Comparison of ENCODE assay signal across 18 cellular contexts in the genomic region with DNA sequence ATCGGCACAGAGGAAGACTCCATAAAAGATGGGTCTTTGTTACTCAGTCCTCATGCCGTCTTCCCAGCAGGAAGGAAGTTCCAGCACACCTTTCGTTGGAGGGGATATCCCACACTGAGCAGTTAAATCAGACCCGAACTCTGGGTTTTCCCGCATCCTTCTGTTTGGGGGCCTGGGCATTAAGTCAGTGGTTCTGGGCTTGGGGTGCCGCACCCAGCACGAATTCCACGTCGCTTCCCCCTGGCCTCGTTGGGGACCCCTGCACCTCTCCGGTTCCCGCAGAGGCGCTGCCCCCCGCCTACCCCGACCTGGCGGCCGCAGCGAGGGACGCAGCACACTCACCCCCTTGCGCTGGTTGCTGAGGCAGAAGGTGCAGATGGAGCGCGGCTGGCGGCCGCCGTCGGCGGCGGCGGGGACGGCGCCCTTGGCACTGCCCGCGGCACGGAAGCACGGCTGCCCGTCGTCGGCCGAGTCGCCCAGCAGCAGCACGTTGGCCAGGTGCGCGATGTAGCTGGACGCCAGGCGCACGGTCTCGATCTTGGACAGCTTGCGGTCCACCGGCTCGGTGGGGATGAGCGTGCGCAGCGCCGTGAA. TPM values are rescaled to one million over a fixed set of nuclear protein-coding genes. Genes with fewer than 3 reads are reported as not detected.
DNase-seq lines count a peak whose midpoint lies in the region; ATAC-seq, FAIRE-seq and TF ChIP-seq lines count a peak whose summit lies in the region.
"Had no signal": no experiment of that assay in that cellular context is flagged by ENCODE, and none has a peak within 500 bp of the region (broad histone marks: within the 10 kb centered on the region; RNA-seq: fewer than 3 reads in every experiment).

No MANE protein-coding gene starts in this region.

- no peak for TF ChIP-seq EP300 in tibial nerve (IDR thresholded peaks at IDR 0.05)

- H3K79me2 ChIP-seq in H9 (ENCODE audit: insufficient read depth, low read length) (no peaks in the 10 kb centered on the region), trophoblast cell (ENCODE audit: control insufficient read depth, insufficient read depth, low read length, poor library complexity) (no peaks in the 10 kb centered on the region)

- no peak overlapping the region for H2AK5ac ChIP-seq in H9 (ENCODE audit: insufficient read length, low read length)
- H2AK5ac ChIP-seq in trophoblast cell (ENCODE audit: low read length): no peak overlapping the region

- peak overlapping the region; percentile 84 for H3K14ac ChIP-seq in H9 (ENCODE audit: insufficient read depth, low read length)
- H3K14ac ChIP-seq in trophoblast cell (ENCODE audit: low read length): no peak overlapping the region

- no peak overlapping the region for H4K5ac ChIP-seq in H9 (ENCODE audit: insufficient read length, low read depth, low read length)

- peaks cover 3% of the 10 kb centered on the region for H4K20me1 ChIP-seq in H9 (ENCODE audit: control insufficient read depth, insufficient read depth, insufficient read length)

- H3K4me2 ChIP-seq in H9 (ENCODE audit: insufficient read depth, insufficient read length, low read length) (peak overlapping the region; percentile 63), trophoblast cell (ENCODE audit: low read length) (peak overlapping the region; percentile 62)

- no peak overlapping the region for H3K27ac ChIP-seq in H9 (ENCODE audit: insufficient read length, low read depth, low read length)
- no peak overlapping the region for H3K27ac ChIP-seq in SK-N-MC
- H3K27ac ChIP-seq in right cardiac atrium (ENCODE audit: low read length): peak overlapping the region; percentile 61
- H3K27ac ChIP-seq in trophoblast cell (ENCODE audit: low read depth, low read length): no peak overlapping the region
- H3K27ac ChIP-seq in pancreas: no peak overlapping the region
- no peak overlapping the region for H3K27ac ChIP-seq in tibial nerve

- no peak overlapping the region for H4K91ac ChIP-seq in H9 (ENCODE audit: insufficient read length, low read depth, low read length)
- H4K91ac ChIP-seq in trophoblast cell (ENCODE audit: low read depth, low read length): no peak overlapping the region

- no peak for ATAC-seq in right cardiac atrium
- ATAC-seq in pancreas: no peak
- ATAC-seq in HG02981 (IDR thresholded peaks at IDR 0.05; ENCODE audit: unreplicated experiment): no peak
- no peak for ATAC-seq in HG02798 (IDR thresholded peaks at IDR 0.05; ENCODE audit: poor library complexity, unreplicated experiment)

- no peaks in the 10 kb centered on the region for H3K9me3 Mint-ChIP-seq in H9
- H3K9me3 Mint-ChIP-seq: activated naive CD4-positive, alpha-beta T cell treated with anti-CD3 and anti-CD28 coated beads for 36 hours; CD4-positive, CD25-positive, alpha-beta regulatory T cell; HFFc6 had no signal

- no peak overlapping the region for H3T11ph ChIP-seq in H9 (ENCODE audit: low read length)

- H3K4me1 ChIP-seq in H9 (ENCODE audit: insufficient read depth, low read length) (no peaks in the 10 kb centered on the region), right cardiac atrium (ENCODE audit: control insufficient read depth, insufficient read depth, low read length) (peaks cover 13% of the 10 kb centered on the region), trophoblast cell (ENCODE audit: control insufficient read depth in 1 of 2, insufficient read depth in 2 of 2, low read length in 2 of 2) (peaks cover 26 to 35% of the 10 kb centered on the region in 2 experiments), pancreas (no peaks in the 10 kb centered on the region), tibial nerve (peaks cover 0 to 15% (median 0%) of the 10 kb centered on the region in 4 donors)

- H4K12ac ChIP-seq in trophoblast cell (ENCODE audit: low read depth, low read length): no peak overlapping the region

- H2BK15ac ChIP-seq in H9 (ENCODE audit: low read depth, low read length): no peak overlapping the region

- H3K9me3 ChIP-seq in H9 (ENCODE audit: control insufficient read depth, low read depth, low read length) (no peaks in the 10 kb centered on the region), SK-N-MC (ENCODE audit: low read depth, low read length) (no peaks in the 10 kb centered on the region), right cardiac atrium (ENCODE audit: control insufficient read depth, low read length) (no peaks in the 10 kb centered on the region), trophoblast cell (ENCODE audit: insufficient read depth, low read depth, low read length) (peaks cover 2% of the 10 kb centered on the region), pancreas (no peaks in the 10 kb centered on the region), tibial nerve (no peaks in the 10 kb centered on the region)

- no peak for TF ChIP-seq POLR2A in tibial nerve (IDR thresholded peaks at IDR 0.05)

- DNase-seq in H9: no peak
- no peak for DNase-seq in SK-N-MC (ENCODE audit: low read depth, low spot score)
- no peak for DNase-seq in right cardiac atrium
- no peak for DNase-seq in trophoblast cell
- DNase-seq in pancreas: no peak
- no peak for DNase-seq in tibial nerve (ENCODE audit: low spot score in 2 of 2)
- DNase-seq: activated CD8-positive, alpha-beta memory T cell treated with anti-CD3 and anti-CD28 coated beads for 24 hours; activated naive CD4-positive, alpha-beta T cell treated with anti-CD3 and anti-CD28 coated beads for 36 hours; central memory CD4-positive, alpha-beta T cell; GF-D8; HFFc6; naive B cell; NCI-H1436; NCI-H774 had no signal

- peaks cover 54% of the 10 kb centered on the region for H3K27me3 Mint-ChIP-seq in H9 (ENCODE audit: low read depth)

- no peak overlapping the region for H2BK120ac ChIP-seq in H9 (ENCODE audit: low read depth, low read length, poor library complexity, severe bottlenecking)
- H2BK120ac ChIP-seq in trophoblast cell (ENCODE audit: insufficient read depth, low read length, poor library complexity): no peak overlapping the region

- no peaks in the 10 kb centered on the region for H3K36me3 ChIP-seq in SK-N-MC (ENCODE audit: insufficient read depth, low read length)
- H3K36me3 ChIP-seq in trophoblast cell (ENCODE audit: control insufficient read depth in 1 of 2, insufficient read depth in 2 of 2, low read length in 2 of 2): no peaks in the 10 kb centered on the region
- no peaks in the 10 kb centered on the region for H3K36me3 ChIP-seq in pancreas
- no peaks in the 10 kb centered on the region for H3K36me3 ChIP-seq in tibial nerve

- H2AFZ ChIP-seq in H9 (ENCODE audit: low read length) (no peak overlapping the region), trophoblast cell (ENCODE audit: insufficient read depth, low read length, poor library complexity) (no peak overlapping the region)

- H3K4me3 ChIP-seq in SK-N-MC: peak overlapping the region; percentile 71
- peak overlapping the region; percentile 69 for H3K4me3 ChIP-seq in right cardiac atrium (ENCODE audit: low read length)
- H3K4me3 ChIP-seq in trophoblast cell (ENCODE audit: low read depth, low read length): no peak overlapping the region
- peak overlapping the region in 1 of 4 donors; percentile 5 for H3K4me3 ChIP-seq in pancreas
- peak overlapping the region in 1 of 4 donors; percentile 42 for H3K4me3 ChIP-seq in tibial nerve

- TF ChIP-seq CTCF in H9 (conservative IDR thresholded peaks at IDR 0.05) (no peak), pancreas (IDR thresholded peaks at IDR 0.05) (no peak), tibial nerve (IDR thresholded peaks at IDR 0.05) (no peak)

- H3K27me3 ChIP-seq in H9 (ENCODE audit: insufficient read depth, low read length) (peaks cover 12% of the 10 kb centered on the region; the same call in 1 of the 2 replicates), right cardiac atrium (ENCODE audit: control insufficient read depth, insufficient read depth) (no peaks in the 10 kb centered on the region), trophoblast cell (ENCODE audit: insufficient read depth, low read length) (peaks cover 25% of the 10 kb centered on the region), pancreas (peaks cover 0 to 12% (median 3%) of the 10 kb centered on the region in 4 donors), tibial nerve (peaks cover 0 to 76% of the 10 kb centered on the region in 2 donors)

- intact Hi-C loops in right cardiac atrium (cut with DNase I) (no loop called here), pancreas (cut with DNase I) (no loop called here)

- FAIRE-seq in pancreas (lab: Jason Lieb, UNC): no peak
- FAIRE-seq: TTC549 had no signal

- peaks cover 0 to 2% (median 0%) of the 10 kb centered on the region in 3 experiments; a peak in 1 of 7 replicates for H3K36me3 Mint-ChIP-seq in H9 (ENCODE audit: insufficient read depth in 1 of 3, low read depth in 3 of 3)
- H3K36me3 Mint-ChIP-seq: CD4-positive, CD25-positive, alpha-beta regulatory T cell; naive B cell had no signal

- H3K56ac ChIP-seq in H9 (ENCODE audit: insufficient read length, low read depth, low read length): no peak overlapping the region

- peak overlapping the region; percentile 55 to 83 for H3K4me3 Mint-ChIP-seq in H9
- H3K4me3 Mint-ChIP-seq: activated naive CD4-positive, alpha-beta T cell treated with anti-CD3 and anti-CD28 coated beads for 36 hours; HFFc6 had no signal

- peaks cover 7 to 35% of the 10 kb centered on the region in 2 experiments for H3K4me1 Mint-ChIP-seq in H9

- H3K27ac Mint-ChIP-seq in H9: no peak overlapping the region
- H3K27ac Mint-ChIP-seq: activated naive CD4-positive, alpha-beta T cell treated with anti-CD3 and anti-CD28 coated beads for 36 hours; CD4-positive, CD25-positive, alpha-beta regulatory T cell; HFFc6; naive B cell had no signal

- H3K18ac ChIP-seq in H9 (ENCODE audit: insufficient read length, low read depth, low read length) (no peak overlapping the region), trophoblast cell (ENCODE audit: low read length) (no peak overlapping the region)

- H3K23me2 ChIP-seq in H9 (ENCODE audit: insufficient read length, low read depth, low read length, poor library complexity, severe bottlenecking): peaks cover 8% of the 10 kb centered on the region

- H3K23ac ChIP-seq in H9 (ENCODE audit: insufficient read length, low read depth, low read length): no peak overlapping the region
- no peak overlapping the region for H3K23ac ChIP-seq in trophoblast cell (ENCODE audit: low read length)

- H3K4ac ChIP-seq in H9 (ENCODE audit: low read depth, low read length) (no peak overlapping the region), trophoblast cell (ENCODE audit: low read depth, low read length) (no peak overlapping the region)

- H2BK12ac ChIP-seq in H9 (ENCODE audit: insufficient read length, low read depth, low read length): no peak overlapping the region
- no peak overlapping the region for H2BK12ac ChIP-seq in trophoblast cell (ENCODE audit: low read length)

- no peak overlapping the region for H2BK5ac ChIP-seq in H9 (ENCODE audit: insufficient read length, low read length)
- H2BK5ac ChIP-seq in trophoblast cell (ENCODE audit: low read depth, low read length, poor library complexity): no peak overlapping the region

- H4K8ac ChIP-seq in H9 (replicated peaks; ENCODE audit: insufficient read length, low read depth, low read length) (no peak overlapping the region), trophoblast cell (ENCODE audit: low read depth, low read length) (no peak overlapping the region)

- WGBS in H9 (ENCODE audit: extremely low coverage, insufficient read length, low lambda C conversion rate): no CpG with 5 or more reads among the region's 54 CpGs
- 11% methylated on average over 53 of the region's 54 CpGs for WGBS in right cardiac atrium
- no CpG with 5 or more reads among the region's 54 CpGs for WGBS in trophoblast cell (ENCODE audit: extremely low coverage, insufficient coverage, insufficient read length)
- WGBS in pancreas, 2 donors: 8 to 11% methylated on average over 43 to 53 of the region's 54 CpGs
- 11 to 19% methylated on average over 12 to 19 of the region's 54 CpGs for WGBS in tibial nerve, 2 donors

- H3K9ac ChIP-seq in H9 (ENCODE audit: extremely low read depth, insufficient read length, low read length): no peak overlapping the region
- H3K9ac ChIP-seq in SK-N-MC (ENCODE audit: insufficient read length): no peak overlapping the region
- no peak overlapping the region for H3K9ac ChIP-seq in trophoblast cell (ENCODE audit: low read length)

- H2BK20ac ChIP-seq in H9 (ENCODE audit: low read depth, low read length, poor library complexity, severe bottlenecking): no peak overlapping the region

- H3K79me1 ChIP-seq in H9 (ENCODE audit: insufficient read depth, low read depth, low read length, poor library complexity, severe bottlenecking) (no peaks in the 10 kb centered on the region), trophoblast cell (ENCODE audit: low read length) (peaks cover 5% of the 10 kb centered on the region)

RNA-seq across cellular contexts. Expression of gene TCF15, which starts 0.6 kb away (rescaled TPM):
- total RNA-seq in H9 (2021) (2.0 and 2.7 TPM in 2 replicates), right cardiac atrium (1 to 10 TPM; 4.0 to 9.3 (median 7.8) TPM), pancreas (under 1 TPM in 5 of 6 donors, not detected in 1; 0.16 to 0.21 (median 0.19) TPM), tibial nerve (1 to 10 TPM in 2 of 4 donors, under 1 TPM in 1, not detected in 1; 0.30 to 4.5 (median 1.1) TPM)
- polyA plus RNA-seq in right cardiac atrium (7.4 TPM), pancreas (under 1 TPM; 0.45 to 0.80 TPM)
- polyA plus RNA-seq in trophoblast cell (2013): 1.1 and 1.3 TPM in 2 replicates
- total RNA-seq: activated naive CD4-positive, alpha-beta T cell treated with anti-CD3 and anti-CD28 coated beads for 36 hours; CD4-positive, CD25-positive, alpha-beta regulatory T cell; HFFc6 had no signal
- polyA plus RNA-seq: CD4-positive, CD25-positive, alpha-beta regulatory T cell had no signal

RNA-seq across cellular contexts. Expression of gene SRXN1, which starts 43.5 kb away (rescaled TPM):
- total RNA-seq in H9 (2021): 25.7 and 26.2 TPM in 2 replicates
- total RNA-seq in right cardiac atrium: 10 to 100 TPM; 41.0 to 50.2 (median 44.1) TPM
- 23.9 TPM for polyA plus RNA-seq in right cardiac atrium
- polyA plus RNA-seq in trophoblast cell (2013): 22.9 and 25.4 TPM in 2 replicates
- total RNA-seq in pancreas: 1 to 10 TPM; 5.6 to 9.4 (median 7.6) TPM
- polyA plus RNA-seq in pancreas: 10 to 100 TPM in 1 of 2 donors, 1 to 10 TPM in 1; 4.5 to 10.5 TPM
- total RNA-seq in tibial nerve: 10 to 100 TPM; 15.1 to 31.8 (median 19.5) TPM
